In genomic region chr17:61429274-61429673, GRCh38 we compare ENCODE assay signal across 1 cellular context.
A peak's percentile ranks its signal among the peaks of the same experiment; 100 is the strongest.
TF ChIP-seq lines count a peak whose summit lies in the region.

No MANE protein-coding gene starts in this region.

TF ChIP-seq in HepG2, 621 proteins besides CTCF, POLR2A, EP300 and RAD21 (continued from another document and continues in another):
- no peak for TF ChIP-seq ATF2 (CRISPR knock-in tag; IDR thresholded peaks at IDR 0.05)
- no peak for TF ChIP-seq ZNF775 (CRISPR knock-in tag; IDR thresholded peaks at IDR 0.05; ENCODE audit: borderline replicate concordance)
- 0 out of 2 replicates have a peak, but pooled peaks have one; percentile 53 for TF ChIP-seq ZNF644 (CRISPR knock-in tag; IDR thresholded peaks at IDR 0.05; ENCODE audit: low read depth)
- TF ChIP-seq, protein P1, sequence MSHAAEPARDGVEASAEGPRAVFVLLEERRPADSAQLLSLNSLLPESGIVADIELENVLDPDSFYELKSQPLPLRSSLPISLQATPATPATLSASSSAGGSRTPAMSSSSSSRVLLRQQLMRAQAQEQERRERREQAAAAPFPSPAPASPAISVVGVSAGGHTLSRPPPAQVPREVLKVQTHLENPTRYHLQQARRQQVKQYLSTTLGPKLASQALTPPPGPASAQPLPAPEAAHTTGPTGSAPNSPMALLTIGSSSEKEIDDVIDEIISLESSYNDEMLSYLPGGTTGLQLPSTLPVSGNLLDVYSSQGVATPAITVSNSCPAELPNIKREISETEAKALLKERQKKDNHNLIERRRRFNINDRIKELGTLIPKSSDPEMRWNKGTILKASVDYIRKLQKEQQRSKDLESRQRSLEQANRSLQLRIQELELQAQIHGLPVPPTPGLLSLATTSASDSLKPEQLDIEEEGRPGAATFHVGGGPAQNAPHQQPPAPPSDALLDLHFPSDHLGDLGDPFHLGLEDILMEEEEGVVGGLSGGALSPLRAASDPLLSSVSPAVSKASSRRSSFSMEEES (CRISPR knock-in tag; IDR thresholded peaks at IDR 0.05), result no peak
- no peak for TF ChIP-seq HOXA3 (CRISPR knock-in tag; IDR thresholded peaks at IDR 0.05)
- TF ChIP-seq EED (CRISPR knock-in tag; IDR thresholded peaks at IDR 0.05), result no peak
- no peak for TF ChIP-seq CREBL2 (CRISPR knock-in tag; IDR thresholded peaks at IDR 0.05; ENCODE audit: borderline replicate concordance)
- no peak for TF ChIP-seq ZNF567 (CRISPR knock-in tag; IDR thresholded peaks at IDR 0.05; ENCODE audit: borderline replicate concordance)
- TF ChIP-seq HIVEP1 (CRISPR knock-in tag; IDR thresholded peaks at IDR 0.05), result no peak
- no peak for TF ChIP-seq TP53 (CRISPR knock-in tag; conservative IDR thresholded peaks at IDR 0.05)
- no peak for TF ChIP-seq ZNF747 (CRISPR knock-in tag; IDR thresholded peaks at IDR 0.05; ENCODE audit: borderline replicate concordance)
- peak; percentile 78 for TF ChIP-seq CEBPG (CRISPR knock-in tag; IDR thresholded peaks at IDR 0.05)
- TF ChIP-seq ZSCAN30 (CRISPR knock-in tag; IDR thresholded peaks at IDR 0.05), result no peak
- no peak for TF ChIP-seq GABPB1 (CRISPR knock-in tag; IDR thresholded peaks at IDR 0.05)
- TF ChIP-seq PAWR (CRISPR knock-in tag; IDR thresholded peaks at IDR 0.05; ENCODE audit: borderline replicate concordance), result no peak
- no peak for TF ChIP-seq DR1 (CRISPR knock-in tag; IDR thresholded peaks at IDR 0.05)
- TF ChIP-seq HNF4G (IDR thresholded peaks at IDR 0.05; ENCODE audit: borderline replicate concordance, low read depth, low read length), result peak; percentile 86; the same call in 1 of the 2 replicates
- TF ChIP-seq HNF4G (CRISPR knock-in tag; IDR thresholded peaks at IDR 0.05; ENCODE audit: borderline replicate concordance, low read depth), result no peak
- TF ChIP-seq KLF11 (CRISPR knock-in tag; IDR thresholded peaks at IDR 0.05), result no peak
- TF ChIP-seq HMGXB4 (CRISPR knock-in tag; IDR thresholded peaks at IDR 0.05; ENCODE audit: borderline replicate concordance in 1 of 2, low read depth in 1 of 2), result no peak
- no peak for TF ChIP-seq ZNF841 (CRISPR knock-in tag; IDR thresholded peaks at IDR 0.05; ENCODE audit: borderline replicate concordance)
- no peak for TF ChIP-seq NR0B2 (CRISPR knock-in tag; IDR thresholded peaks at IDR 0.05)
- no peak for TF ChIP-seq ZNF232 (CRISPR knock-in tag; IDR thresholded peaks at IDR 0.05; ENCODE audit: borderline replicate concordance)
- TF ChIP-seq NCOA5 (CRISPR knock-in tag; IDR thresholded peaks at IDR 0.05), result no peak
- TF ChIP-seq FOXP1 (IDR thresholded peaks at IDR 0.05), result no peak
- TF ChIP-seq FOXP1 (CRISPR knock-in tag; IDR thresholded peaks at IDR 0.05), result no peak
- TF ChIP-seq ZNF773 (CRISPR knock-in tag; IDR thresholded peaks at IDR 0.05; ENCODE audit: borderline replicate concordance), result no peak
- TF ChIP-seq CBX2 (IDR thresholded peaks at IDR 0.05; ENCODE audit: low read depth, low read length), result no peak
- no peak for TF ChIP-seq CBX2 (CRISPR knock-in tag; IDR thresholded peaks at IDR 0.05; ENCODE audit: low read depth)
- TF ChIP-seq SIN3A (IDR thresholded peaks at IDR 0.05; ENCODE audit: borderline replicate concordance, low read depth, low read length), result no peak
- no peak for TF ChIP-seq ZBTB26 (CRISPR knock-in tag; IDR thresholded peaks at IDR 0.05; ENCODE audit: borderline replicate concordance)
- peak; percentile 63; the same call in 1 of the 2 replicates for TF ChIP-seq TEF (CRISPR knock-in tag; IDR thresholded peaks at IDR 0.05)
- TF ChIP-seq PRPF4 (IDR thresholded peaks at IDR 0.05; ENCODE audit: low read depth, low read length, poor library complexity, severe bottlenecking), result no peak
- no peak for TF ChIP-seq ZNF230 (CRISPR knock-in tag; IDR thresholded peaks at IDR 0.05)
- TF ChIP-seq E2F1 (CRISPR knock-in tag; IDR thresholded peaks at IDR 0.05), result no peak
- TF ChIP-seq ZNF121 (CRISPR knock-in tag; IDR thresholded peaks at IDR 0.05), result no peak
- no peak for TF ChIP-seq REPIN1 (CRISPR knock-in tag; IDR thresholded peaks at IDR 0.05; ENCODE audit: borderline replicate concordance, low read depth)
- no peak for TF ChIP-seq NFRKB (IDR thresholded peaks at IDR 0.05)
- no peak for TF ChIP-seq MIER2 (CRISPR knock-in tag; IDR thresholded peaks at IDR 0.05)
- TF ChIP-seq, protein P2, sequence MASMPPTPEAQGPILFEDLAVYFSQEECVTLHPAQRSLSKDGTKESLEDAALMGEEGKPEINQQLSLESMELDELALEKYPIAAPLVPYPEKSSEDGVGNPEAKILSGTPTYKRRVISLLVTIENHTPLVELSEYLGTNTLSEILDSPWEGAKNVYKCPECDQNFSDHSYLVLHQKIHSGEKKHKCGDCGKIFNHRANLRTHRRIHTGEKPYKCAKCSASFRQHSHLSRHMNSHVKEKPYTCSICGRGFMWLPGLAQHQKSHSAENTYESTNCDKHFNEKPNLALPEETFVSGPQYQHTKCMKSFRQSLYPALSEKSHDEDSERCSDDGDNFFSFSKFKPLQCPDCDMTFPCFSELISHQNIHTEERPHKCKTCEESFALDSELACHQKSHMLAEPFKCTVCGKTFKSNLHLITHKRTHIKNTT (CRISPR knock-in tag; IDR thresholded peaks at IDR 0.05), result no peak
- TF ChIP-seq ZNF207 (IDR thresholded peaks at IDR 0.05; ENCODE audit: borderline replicate concordance), result no peak
- no peak for TF ChIP-seq ZNF550 (CRISPR knock-in tag; IDR thresholded peaks at IDR 0.05; ENCODE audit: borderline replicate concordance)
- TF ChIP-seq TEAD3 (CRISPR knock-in tag; optimal IDR thresholded peaks at IDR 0.05; ENCODE audit: borderline replicate concordance), result no peak
- TF ChIP-seq, protein P3, sequence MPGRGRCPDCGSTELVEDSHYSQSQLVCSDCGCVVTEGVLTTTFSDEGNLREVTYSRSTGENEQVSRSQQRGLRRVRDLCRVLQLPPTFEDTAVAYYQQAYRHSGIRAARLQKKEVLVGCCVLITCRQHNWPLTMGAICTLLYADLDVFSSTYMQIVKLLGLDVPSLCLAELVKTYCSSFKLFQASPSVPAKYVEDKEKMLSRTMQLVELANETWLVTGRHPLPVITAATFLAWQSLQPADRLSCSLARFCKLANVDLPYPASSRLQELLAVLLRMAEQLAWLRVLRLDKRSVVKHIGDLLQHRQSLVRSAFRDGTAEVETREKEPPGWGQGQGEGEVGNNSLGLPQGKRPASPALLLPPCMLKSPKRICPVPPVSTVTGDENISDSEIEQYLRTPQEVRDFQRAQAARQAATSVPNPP (CRISPR knock-in tag; IDR thresholded peaks at IDR 0.05), result no peak
- TF ChIP-seq ZNF546 (CRISPR knock-in tag; conservative IDR thresholded peaks at IDR 0.05), result no peak
- TF ChIP-seq ZNF839 (CRISPR knock-in tag; IDR thresholded peaks at IDR 0.05; ENCODE audit: borderline replicate concordance), result no peak
- TF ChIP-seq ZNF616 (CRISPR knock-in tag; IDR thresholded peaks at IDR 0.05; ENCODE audit: low read depth), result no peak
- TF ChIP-seq SAP130 (CRISPR knock-in tag; IDR thresholded peaks at IDR 0.05; ENCODE audit: low read depth), result 0 out of 2 replicates have a peak, but pooled peaks have one; percentile 22
- TF ChIP-seq TRIM24 (CRISPR knock-in tag; IDR thresholded peaks at IDR 0.05), result no peak
- no peak for TF ChIP-seq TCF12 (IDR thresholded peaks at IDR 0.05)
- no peak for TF ChIP-seq TCF12 (CRISPR knock-in tag; IDR thresholded peaks at IDR 0.05)
- TF ChIP-seq PAXIP1 (CRISPR knock-in tag; conservative IDR thresholded peaks at IDR 0.05), result 0 out of 2 replicates have a peak, but pooled peaks have one; percentile 19
- TF ChIP-seq ZNF800 (CRISPR knock-in tag; IDR thresholded peaks at IDR 0.05), result no peak
- peak; percentile 54 for TF ChIP-seq GATAD2A (CRISPR knock-in tag; IDR thresholded peaks at IDR 0.05)
- peak; percentile 90 for TF ChIP-seq HNF4A (CRISPR knock-in tag; IDR thresholded peaks at IDR 0.05)
- no peak for TF ChIP-seq REL (CRISPR knock-in tag; conservative IDR thresholded peaks at IDR 0.05)
- TF ChIP-seq WIZ (CRISPR knock-in tag; IDR thresholded peaks at IDR 0.05), result no peak
